18 cellular contexts compared by ENCODE assay signal in genomic region chr4:40317921-40318658, GRCh38. TPM values are rescaled to one million over a fixed set of nuclear protein-coding genes. Genes with fewer than 3 reads are reported as not detected.
A peak's percentile ranks its signal among the peaks of the same experiment; 100 is the strongest.
DNase-seq lines count a peak whose midpoint lies in the region; ATAC-seq and TF ChIP-seq lines count a peak whose summit lies in the region.
"Had no signal": no experiment of that assay in that cellular context is flagged by ENCODE, and none has a peak within 500 bp of the region (broad histone marks: within the 10 kb centered on the region; RNA-seq: fewer than 3 reads in every experiment).

No MANE protein-coding gene starts in this region.

- H3K36me3 Mint-ChIP-seq in MCF 10A (ENCODE audit: insufficient read depth, unreplicated experiment) = peaks cover 14% of the 10 kb centered on the region
- H3K36me3 Mint-ChIP-seq in central memory CD8-positive, alpha-beta T cell (ENCODE audit: insufficient read depth) = peaks cover 5% of the 10 kb centered on the region

- in situ Hi-C loops in mammary epithelial cell (cut with MboI; ENCODE audit: low sequenced_read_pairs in 2 of 2) = loop anchor here (10.0 kb wide), 2 partner anchors 153 to 263 kb away; partner anchors contain the start of gene N4BP2 (in 1 of the 2)

- H3K27ac Mint-ChIP-seq in MCF 10A (ENCODE audit: low read depth, unreplicated experiment) = peak overlapping the region; percentile 100
- peak overlapping the region; percentile 98 for H3K27ac Mint-ChIP-seq in central memory CD8-positive, alpha-beta T cell (ENCODE audit: low read depth)

- H3K4me3 ChIP-seq in mammary epithelial cell (replicated peaks in 1 of 3; ENCODE audit: insufficient read depth in 1 of 3, low read depth in 2 of 3, low read length in 3 of 3) = no peak overlapping the region
- no peak overlapping the region for H3K4me3 ChIP-seq in PC-9

- dilution Hi-C loops in mammary epithelial cell (cut with HindIII; ENCODE audit: low sequenced_read_pairs) = no loop called here

- CTCF ChIA-PET in MCF 10A (lab: Yijun Ruan, JAX) = interaction anchor here (0.6 to 2.8 kb wide), 31 partner anchors 9 to 1256 kb away, joined by 3 to 53 read pairs (median 3); partner anchors contain the start of gene CHRNA9
- CTCF ChIA-PET in mammary epithelial cell (lab: Charles Lee; ENCODE audit: low non-redundant PET) = interaction anchor here (0.6 to 1.3 kb wide), 3 partner anchors 7 to 525 kb away, joined by 3 to 12 read pairs (median 11); no protein-coding TSS in a partner anchor
- CTCF ChIA-PET in PC-9 (lab: Charles Lee) = interaction anchor here (0.5 to 1.3 kb wide), 4 partner anchors 15 to 298 kb away, joined by 3 to 14 read pairs (median 3); no protein-coding TSS in a partner anchor

- ATAC-seq in central memory CD8-positive, alpha-beta T cell (replicated peaks; ENCODE audit: extremely low read depth, poor library complexity, severe bottlenecking) = no peak
- ATAC-seq in HG02840 (IDR thresholded peaks at IDR 0.05; ENCODE audit: low FRiP score, unreplicated experiment) (no peak), HG03520 (IDR thresholded peaks at IDR 0.05; ENCODE audit: unreplicated experiment) (no peak)

- no peaks in the 10 kb centered on the region for H3K36me3 ChIP-seq in mammary epithelial cell (ENCODE audit: insufficient read depth, low read length)
- no peaks in the 10 kb centered on the region for H3K36me3 ChIP-seq in PC-9 (ENCODE audit: low read depth)
- H3K36me3 ChIP-seq: brain microvascular endothelial cell had no signal

- no peak overlapping the region for H3K9ac ChIP-seq in mammary epithelial cell (ENCODE audit: insufficient read depth, low read length)

- TF ChIP-seq CTCF in MCF 10A (IDR thresholded peaks at IDR 0.05; ENCODE audit: unreplicated experiment) (no peak), mammary epithelial cell (conservative IDR thresholded peaks at IDR 0.05 in 1 of 2, IDR thresholded peaks at IDR 0.05 in 1 of 2; ENCODE audit: extremely low read depth in 1 of 2, insufficient read depth in 1 of 2, low read depth in 1 of 2, low read length in 2 of 2) (no peak), PC-9 (conservative IDR thresholded peaks at IDR 0.05) (no peak)

- H4K20me1 ChIP-seq in mammary epithelial cell (ENCODE audit: insufficient read depth, low read length) = no peaks in the 10 kb centered on the region
- H4K20me1 ChIP-seq in PC-9 (ENCODE audit: insufficient read depth) = no peaks in the 10 kb centered on the region

- H3K4me1 ChIP-seq in mammary epithelial cell (ENCODE audit: insufficient read depth, low read length) (peaks cover 42% of the 10 kb centered on the region), PC-9 (replicated peaks; ENCODE audit: insufficient read depth) (peaks cover 72% of the 10 kb centered on the region)

- no peaks in the 10 kb centered on the region for H3K27me3 Mint-ChIP-seq in MCF 10A (ENCODE audit: insufficient read depth, unreplicated experiment)
- H3K27me3 Mint-ChIP-seq in central memory CD8-positive, alpha-beta T cell = no peaks in the 10 kb centered on the region

- BruUV-seq in MCF 10A (replicated peaks; lab: Mats Ljungman, UMichigan) (no TSS peak), mammary epithelial cell (replicated peaks; lab: Mats Ljungman, UMichigan) (no TSS peak), PC-9 (replicated peaks; lab: Mats Ljungman, UMichigan) (no TSS peak)

- no peaks in the 10 kb centered on the region for H3K9me3 Mint-ChIP-seq in MCF 10A (ENCODE audit: unreplicated experiment)
- no peaks in the 10 kb centered on the region for H3K9me3 Mint-ChIP-seq in central memory CD8-positive, alpha-beta T cell

- intact Hi-C loops in MCF 10A (cut with micrococcal nuclease) (loop anchor here (1.0 to 5.0 kb wide), 3 partner anchors 261 to 401 kb away; partner anchors contain the start of genes N4BP2 and PDS5A), mammary epithelial cell (cut with micrococcal nuclease) (loop anchor here (2.0 to 5.0 kb wide), 4 partner anchors 133 to 681 kb away; partner anchors contain the start of genes PDS5A, SMIM14 and UBE2K), PC-9 (cut with micrococcal nuclease; ENCODE audit: unreplicated experiment) (loop anchor here (5.0 kb wide), 3 partner anchors 189 to 399 kb away; partner anchors contain the start of gene RBM47), head of caudate nucleus (cut with DNase I) (no loop called here)

- peak; percentile 68 for DNase-seq in MCF 10A (ENCODE audit: unreplicated experiment)
- DNase-seq in mammary epithelial cell = no peak
- DNase-seq in PC-9 = no peak
- DNase-seq in central memory CD8-positive, alpha-beta T cell (ENCODE audit: low spot score in 2 of 2) = no peak
- no peak for DNase-seq in head of caudate nucleus
- DNase-seq in stimulated activated CD4-positive, alpha-beta T cell treated with anti-CD3 and anti-CD28 coated beads, Interleukin-12 subunit alpha, Interleukin-12 subunit beta, amount 100 ng/mL, for 4 hours = no peak
- DNase-seq: brain microvascular endothelial cell; effector CD4-positive, alpha-beta T cell; KBM-7; kidney glomerular epithelial cell; NCI-H1694; NCI-H526; RPMI8226; T1000 had no signal

- H2AFZ ChIP-seq in mammary epithelial cell (ENCODE audit: low read depth, low read length) (no peak overlapping the region), PC-9 (no peak overlapping the region)

- H3F3A ChIP-seq in PC-9 (ENCODE audit: insufficient read depth, low read depth) = peaks cover 44% of the 10 kb centered on the region

- H3K27me3 ChIP-seq in mammary epithelial cell (ENCODE audit: insufficient read depth, low read length) = no peaks in the 10 kb centered on the region
- H3K27me3 ChIP-seq in PC-9 (ENCODE audit: insufficient read depth, low read depth) = no peaks in the 10 kb centered on the region
- H3K27me3 ChIP-seq: brain microvascular endothelial cell had no signal

- WGBS in mammary epithelial cell (ENCODE audit: low coverage, missing lambda C conversion rate) = 60% methylated on average over 9 of the region's 10 CpGs

- H3K9me2 ChIP-seq in PC-9 (ENCODE audit: insufficient read depth) = no peaks in the 10 kb centered on the region

- H3K79me2 ChIP-seq in mammary epithelial cell (ENCODE audit: insufficient read depth, low read length) (no peaks in the 10 kb centered on the region), PC-9 (ENCODE audit: low read depth) (no peaks in the 10 kb centered on the region)

- H3K4me3 Mint-ChIP-seq in MCF 10A (ENCODE audit: unreplicated experiment) = no peak overlapping the region
- H3K4me3 Mint-ChIP-seq in central memory CD8-positive, alpha-beta T cell = no peak overlapping the region

- H3K4me2 ChIP-seq in mammary epithelial cell (ENCODE audit: insufficient read depth, low read depth, low read length) = no peak overlapping the region
- H3K4me2 ChIP-seq in PC-9 = peak overlapping the region; percentile 83; the same call in 1 of the 2 replicates

- H3K4me1 Mint-ChIP-seq in MCF 10A (ENCODE audit: insufficient read depth, unreplicated experiment) = peaks cover 55% of the 10 kb centered on the region
- H3K4me1 Mint-ChIP-seq in central memory CD8-positive, alpha-beta T cell = peaks cover 14% of the 10 kb centered on the region

- POLR2A ChIA-PET in MCF 10A (lab: Yijun Ruan, JAX) = interaction anchor here (0.6 to 2.7 kb wide), 13 partner anchors 8 to 310 kb away, joined by 3 to 42 read pairs (median 6); partner anchors contain the start of gene N4BP2
- POLR2A ChIA-PET in PC-9 (lab: Charles Lee; ENCODE audit: unreplicated experiment) = interaction anchor here (0.7 kb wide), 1 partner anchor 259 kb away, joined by 6 read pairs; no protein-coding TSS in a partner anchor

- H3K9me3 ChIP-seq in mammary epithelial cell (replicated peaks; ENCODE audit: insufficient read depth, low read length) (no peaks in the 10 kb centered on the region), PC-9 (ENCODE audit: insufficient read depth, low read depth) (no peaks in the 10 kb centered on the region)

- H3K27ac ChIP-seq in mammary epithelial cell (ENCODE audit: insufficient read depth, low read depth, low read length) = no peak overlapping the region
- H3K27ac ChIP-seq in PC-9 = peak overlapping the region; percentile 99

RNA-seq across cellular contexts. Expression of gene CHRNA9, which starts 17.0 kb away (rescaled TPM):
- total RNA-seq in MCF 10A (2022) = 1.8 and 2.0 TPM in 2 replicates
- total RNA-seq in mammary epithelial cell = under 1 TPM in 1 of 2 donors, not detected in 1; 0.17 TPM
- 0.09 TPM for polyA plus RNA-seq in mammary epithelial cell
- not detected for polyA minus RNA-seq in mammary epithelial cell
- not detected in 2 replicates for total RNA-seq in PC-9 (2021)
- total RNA-seq: renal cortical epithelial cell, urinary bladder had no signal
